Comparison of ENCODE assay signal across 15 cellular contexts in the genomic region with DNA sequence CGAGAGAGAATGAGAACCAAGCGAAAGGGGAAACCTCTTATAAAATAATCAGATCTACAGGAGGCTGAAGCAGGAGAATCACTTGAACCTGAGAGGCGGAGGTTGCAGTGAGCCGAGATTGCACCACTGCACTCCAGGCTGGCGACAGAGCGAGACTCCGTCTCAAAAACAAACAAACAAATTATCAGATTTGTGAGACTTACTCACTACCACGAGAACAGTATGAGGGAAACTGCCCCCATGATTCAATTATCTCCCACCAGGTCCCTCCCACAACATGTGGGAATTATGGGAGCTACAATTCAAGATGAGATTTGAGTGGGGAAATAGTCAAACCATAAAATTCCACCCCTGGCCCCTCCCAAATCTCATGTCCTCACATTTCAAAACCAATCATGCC. TPM values are rescaled to one million over a fixed set of nuclear protein-coding genes. Genes with fewer than 3 reads are reported as not detected.
DNase-seq lines count a peak whose midpoint lies in the region; ATAC-seq, FAIRE-seq and TF ChIP-seq lines count a peak whose summit lies in the region.
"Not testable (repeated sequence)": the region's sequence is repeated elsewhere in the genome, so short reads cannot be mapped to it uniquely, and the experiment has no call there.
"Had no signal": no experiment of that assay in that cellular context is flagged by ENCODE, and none has a peak within 500 bp of the region (broad histone marks: within the 10 kb centered on the region; RNA-seq: fewer than 3 reads in every experiment).

No MANE protein-coding gene starts in this region.

- H3K9ac ChIP-seq in HepG2 (ENCODE audit: insufficient read depth, low read depth, low read length), result not testable (repeated sequence)

- not testable (repeated sequence) for H3K27me3 ChIP-seq in HepG2 (ENCODE audit: control insufficient read depth in 1 of 2, insufficient read depth in 2 of 2, low read length in 2 of 2)

- intact Hi-C loops in HepG2 (cut with micrococcal nuclease; ENCODE audit: unreplicated experiment), result not testable (repeated sequence)

- BruUV-seq in HepG2 (replicated peaks; lab: Mats Ljungman, UMichigan), result not testable (repeated sequence)

- FAIRE-seq in HepG2 (lab: Jason Lieb, UNC), result not testable (repeated sequence)

- H2AFZ ChIP-seq in HepG2 (ENCODE audit: low read length), result not testable (repeated sequence)

- not testable (repeated sequence) for TF ChIP-seq CTCF in HEK293 (tag by site-specific recombination; IDR thresholded peaks at IDR 0.05); HepG2 (CRISPR knock-in tag; IDR thresholded peaks at IDR 0.05)

- not testable (repeated sequence) for H3K4me1 ChIP-seq in HEK293 (ENCODE audit: control insufficient read depth, insufficient read depth, low read length); HepG2 (ENCODE audit: insufficient read depth, low read length)

- H3K27ac ChIP-seq in HEK293 (ENCODE audit: extremely low read depth, low read depth, low read length); HepG2 (ENCODE audit: extremely low read length, insufficient read depth, low read length): not testable (repeated sequence)

- not testable (repeated sequence) for H3K4me2 ChIP-seq in HepG2 (ENCODE audit: low read depth, low read length)

- not testable (repeated sequence) for H3K79me2 ChIP-seq in HepG2 (ENCODE audit: insufficient read depth, low read length)

- POLR2A ChIA-PET in HEK293 (lab: Yijun Ruan, JAX); HepG2 (lab: Yijun Ruan, JAX): not testable (repeated sequence)

- in situ Hi-C loops in HepG2 (cut with HindIII; ENCODE audit: extremely low pct_ligation_motif_present, low pct_unique_long_range_greater_than_20kb), result not testable (repeated sequence)

- CTCF ChIA-PET in HEK293 (lab: Yijun Ruan, JAX); HepG2 (lab: Yijun Ruan, JAX; ENCODE audit: low intra/inter-chr PET ratio, low total read pairs): not testable (repeated sequence)

- 11% methylated on average over 8 of the region's 8 CpGs for WGBS in HepG2 (ENCODE audit: low lambda C conversion rate)

- not testable (repeated sequence) for TF ChIP-seq POLR2A in HepG2 (IDR thresholded peaks at IDR 0.05; ENCODE audit: insufficient read depth in 1 of 2, low read depth in 2 of 2, low read length in 2 of 2)

- not testable (repeated sequence) for H3K4me3 ChIP-seq in HEK293 (ENCODE audit: low read depth, low read length); HepG2 (replicated peaks in 1 of 3; ENCODE audit: insufficient read depth in 1 of 3, low read depth in 2 of 3, low read length in 3 of 3)

- TF ChIP-seq EP300 in HepG2 (IDR thresholded peaks at IDR 0.05; ENCODE audit: low read depth in 2 of 2, low read length in 2 of 2); HepG2 (CRISPR knock-in tag; IDR thresholded peaks at IDR 0.05; ENCODE audit: borderline replicate concordance): not testable (repeated sequence)

- not testable (repeated sequence) for ATAC-seq in HepG2

- not testable (repeated sequence) for DNase-seq in HepG2 (ENCODE audit: low spot score)

- not testable (repeated sequence) for H3K9me3 ChIP-seq in HEK293 (ENCODE audit: control insufficient read depth, insufficient read depth, low read depth, low read length); HepG2 (ENCODE audit: low read length)

- TF ChIP-seq RAD21 in HepG2 (CRISPR knock-in tag; IDR thresholded peaks at IDR 0.05), result not testable (repeated sequence)

- not testable (repeated sequence) for H4K20me1 ChIP-seq in HepG2 (ENCODE audit: insufficient read depth, low read length)

- not testable (repeated sequence) for H3K36me3 ChIP-seq in HEK293 (ENCODE audit: control insufficient read depth in 2 of 2, insufficient read depth in 1 of 2, low read length in 2 of 2); HepG2 (replicated peaks in 1 of 2; ENCODE audit: control insufficient read depth in 1 of 2, insufficient read depth in 2 of 2, low read length in 2 of 2)

TF ChIP-seq in HEK293, 187 proteins besides CTCF, POLR2A, EP300 and RAD21:
- peak; percentile 70 for TF ChIP-seq ZFHX2 (tag by site-specific recombination; conservative IDR thresholded peaks at IDR 0.05)
- 0 out of 2 replicates have a peak, but pooled peaks have one; percentile 17 for TF ChIP-seq OSR2 (tag by site-specific recombination; IDR thresholded peaks at IDR 0.05)
- peak; percentile 56 for TF ChIP-seq EGR2 (tag by site-specific recombination; IDR thresholded peaks at IDR 0.05; ENCODE audit: low read depth)

TF ChIP-seq in HepG2, 621 proteins besides CTCF, POLR2A, EP300 and RAD21:
- peak; percentile 82; the same call in 1 of the 2 replicates for TF ChIP-seq ZNF441 (CRISPR knock-in tag; IDR thresholded peaks at IDR 0.05; ENCODE audit: borderline replicate concordance)
TF ChIP-seq in HepG2: peak in this region for 1; not testable (repeated sequence) for 620.

RNA-seq across cellular contexts. Expression of a gene that starts 57.8 kb away (rescaled TPM):
- total RNA-seq in HepG2 (2016; rRNA removed; fragmentation: Illumina TruSeq; extraction: Trizol), result not detected in 2 replicates
- total RNA-seq in HepG2 (2016; cell fraction: cytosol; rRNA removed; fragmentation: Illumina TruSeq; extraction: Trizol; ENCODE audit: low read depth), result not detected in 2 replicates
- not detected in 2 replicates for total RNA-seq in HepG2 (2016; cell fraction: insoluble cytoplasmic fraction; rRNA removed; fragmentation: Illumina TruSeq; extraction: Trizol)
- not detected in 2 replicates for total RNA-seq in HepG2 (2016; cell fraction: membrane; rRNA removed; fragmentation: Illumina TruSeq; extraction: Trizol)
- total RNA-seq in HepG2 (2016; cell fraction: nucleus; rRNA removed; fragmentation: Illumina TruSeq; extraction: Trizol), result not detected in 2 replicates
- not detected in 2 replicates for polyA plus RNA-seq in HepG2 (2011; rRNA removed)
- polyA plus RNA-seq in HepG2 (2011; cell fraction: cytosol; rRNA removed), result not detected in 2 replicates
- polyA plus RNA-seq in HepG2 (2011; cell fraction: nucleus; rRNA removed), result not detected in 2 replicates
- polyA plus RNA-seq in HepG2 (2012), result not detected in 2 replicates
- not detected in 2 replicates for polyA plus RNA-seq in HepG2 (2016; cell fraction: cytosol; fragmentation: Illumina TruSeq; extraction: Trizol; ENCODE audit: low read depth)
- polyA plus RNA-seq in HepG2 (2016; cell fraction: insoluble cytoplasmic fraction; fragmentation: Illumina TruSeq; extraction: Trizol; ENCODE audit: low read depth), result not detected in 2 replicates
- not detected in 2 replicates for polyA plus RNA-seq in HepG2 (2016; cell fraction: membrane; fragmentation: Illumina TruSeq; extraction: Trizol; ENCODE audit: low read depth)
- not detected in 2 replicates for polyA plus RNA-seq in HepG2 (2016; cell fraction: nucleus; fragmentation: Illumina TruSeq; extraction: Trizol; ENCODE audit: insufficient read depth, low read depth)
- polyA minus RNA-seq in HepG2 (2011; rRNA and poly(A)+ RNA removed; ENCODE audit: low replicate concordance), result not detected in 2 replicates
- polyA minus RNA-seq in HepG2 (2011; cell fraction: cytosol; rRNA and poly(A)+ RNA removed), result not detected in 2 replicates
- polyA minus RNA-seq in HepG2 (2011; cell fraction: nucleus; rRNA and poly(A)+ RNA removed), result not detected in 2 replicates
- total RNA-seq: A172; A673; B cell; Caco-2; Calu3; CD4-positive, alpha-beta memory T cell; CD4-positive, alpha-beta T cell; CD4-positive, CD25-positive, alpha-beta regulatory T cell; CD8-positive, alpha-beta T cell; Daoy had no signal
- polyA plus RNA-seq: AG04450; BJ; CD14-positive monocyte; CD4-positive, CD25-positive, alpha-beta regulatory T cell had no signal

RNA-seq across cellular contexts. Expression of a gene that starts 57.9 kb away (rescaled TPM):
- 22.1 and 27.8 TPM in 2 replicates for total RNA-seq in HepG2 (2016; rRNA removed; fragmentation: Illumina TruSeq; extraction: Trizol)
- total RNA-seq in HepG2 (2016; cell fraction: cytosol; rRNA removed; fragmentation: Illumina TruSeq; extraction: Trizol; ENCODE audit: low read depth), result 6.1 and 11.7 TPM in 2 replicates
- total RNA-seq in HepG2 (2016; cell fraction: insoluble cytoplasmic fraction; rRNA removed; fragmentation: Illumina TruSeq; extraction: Trizol), result 18.2 and 21.4 TPM in 2 replicates
- total RNA-seq in HepG2 (2016; cell fraction: membrane; rRNA removed; fragmentation: Illumina TruSeq; extraction: Trizol), result 11.4 and 12.0 TPM in 2 replicates
- 11.2 and 13.5 TPM in 2 replicates for total RNA-seq in HepG2 (2016; cell fraction: nucleus; rRNA removed; fragmentation: Illumina TruSeq; extraction: Trizol)
- polyA plus RNA-seq in HepG2 (2011; rRNA removed), result 9.7 and 9.9 TPM in 2 replicates
- polyA plus RNA-seq in HepG2 (2011; cell fraction: cytosol; rRNA removed), result 6.1 and 8.9 TPM in 2 replicates
- polyA plus RNA-seq in HepG2 (2011; cell fraction: nucleus; rRNA removed), result 1.6 and 2.5 TPM in 2 replicates
- polyA plus RNA-seq in HepG2 (2012), result 9.8 and 14.9 TPM in 2 replicates
- 5.3 and 7.4 TPM in 2 replicates for polyA plus RNA-seq in HepG2 (2016; cell fraction: cytosol; fragmentation: Illumina TruSeq; extraction: Trizol; ENCODE audit: low read depth)
- polyA plus RNA-seq in HepG2 (2016; cell fraction: insoluble cytoplasmic fraction; fragmentation: Illumina TruSeq; extraction: Trizol; ENCODE audit: low read depth), result 23.0 and 23.5 TPM in 2 replicates
- 8.0 and 10.7 TPM in 2 replicates for polyA plus RNA-seq in HepG2 (2016; cell fraction: membrane; fragmentation: Illumina TruSeq; extraction: Trizol; ENCODE audit: low read depth)
- 14.6 and 17.4 TPM in 2 replicates for polyA plus RNA-seq in HepG2 (2016; cell fraction: nucleus; fragmentation: Illumina TruSeq; extraction: Trizol; ENCODE audit: insufficient read depth, low read depth)
- 1.3 and 10.9 TPM in 2 replicates for polyA minus RNA-seq in HepG2 (2011; rRNA and poly(A)+ RNA removed; ENCODE audit: low replicate concordance)
- polyA minus RNA-seq in HepG2 (2011; cell fraction: cytosol; rRNA and poly(A)+ RNA removed), result 2.9 and 3.3 TPM in 2 replicates
- 2.1 and 3.2 TPM in 2 replicates for polyA minus RNA-seq in HepG2 (2011; cell fraction: nucleus; rRNA and poly(A)+ RNA removed)
